Comparison of ENCODE assay signal across 9 cellular contexts in the genomic region with DNA sequence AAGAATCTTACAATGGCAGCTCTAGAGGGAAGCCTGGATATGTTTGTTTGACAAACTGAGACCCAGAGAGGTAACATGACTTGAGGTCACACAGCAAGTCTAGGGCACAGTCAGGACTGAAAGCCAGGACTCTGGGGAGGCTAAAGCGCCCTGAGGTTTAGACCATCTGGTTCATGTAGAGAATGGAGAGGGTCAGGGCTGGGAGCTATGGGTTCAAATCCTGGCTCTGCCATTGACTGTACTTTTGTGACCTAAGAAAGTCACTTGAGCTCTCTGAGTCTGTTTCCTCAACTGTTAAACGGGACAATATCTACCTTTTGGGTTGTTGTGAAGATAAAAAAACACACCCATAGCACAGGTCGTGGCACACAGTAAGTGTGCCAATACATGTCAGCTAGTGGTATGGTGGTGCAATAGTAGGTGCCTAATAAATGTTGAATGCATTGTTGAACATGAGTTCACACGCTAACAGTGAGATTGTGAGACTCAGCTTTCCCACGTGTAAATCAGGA. TPM values are rescaled to one million over a fixed set of nuclear protein-coding genes. Genes with fewer than 3 reads are reported as not detected.
DNase-seq lines count a peak whose midpoint lies in the region; ATAC-seq and TF ChIP-seq lines count a peak whose summit lies in the region.
"Had no signal": no experiment of that assay in that cellular context is flagged by ENCODE, and none has a peak within 500 bp of the region (broad histone marks: within the 10 kb centered on the region; RNA-seq: fewer than 3 reads in every experiment).

No MANE protein-coding gene starts in this region.

- no peaks in the 10 kb centered on the region for H3K36me3 Mint-ChIP-seq in activated CD4-positive, alpha-beta T cell treated with anti-CD3 and anti-CD28 coated beads, Interleukin-2, amount 10 ng/mL, durations not matched to agents 24 days and 14 days (ENCODE audit: low read depth)
- no peaks in the 10 kb centered on the region for H3K36me3 Mint-ChIP-seq in activated naive CD8-positive, alpha-beta T cell treated with anti-CD3 and anti-CD28 coated beads, Interleukin-2, amount 10 ng/mL, durations not matched to agents 7 days and 5 days

- in situ Hi-C loops in ACHN (cut with HindIII; ENCODE audit: low pct_ligation_motif_present, low pct_unique_long_range_greater_than_20kb, low sequenced_read_pairs) = no loop called here

- H3K36me3 ChIP-seq in kidney epithelial cell (ENCODE audit: control insufficient read depth, insufficient read depth, low read length) = no peaks in the 10 kb centered on the region
- no peaks in the 10 kb centered on the region for H3K36me3 ChIP-seq in testis (ENCODE audit: low read depth, missing control alignments)

- peak overlapping the region; percentile 88 for H3K4me3 Mint-ChIP-seq in activated CD4-positive, alpha-beta T cell treated with anti-CD3 and anti-CD28 coated beads, Interleukin-2, amount 10 ng/mL, durations not matched to agents 24 days and 14 days
- peak overlapping the region; percentile 88 for H3K4me3 Mint-ChIP-seq in activated naive CD8-positive, alpha-beta T cell treated with anti-CD3 and anti-CD28 coated beads, Interleukin-2, amount 10 ng/mL, durations not matched to agents 7 days and 5 days

- H3K4me1 Mint-ChIP-seq in activated CD4-positive, alpha-beta T cell treated with anti-CD3 and anti-CD28 coated beads, Interleukin-2, amount 10 ng/mL, durations not matched to agents 24 days and 14 days = peaks cover 25% of the 10 kb centered on the region
- H3K4me1 Mint-ChIP-seq in activated naive CD8-positive, alpha-beta T cell treated with anti-CD3 and anti-CD28 coated beads, Interleukin-2, amount 10 ng/mL, durations not matched to agents 7 days and 5 days = peaks cover 16% of the 10 kb centered on the region

- peak overlapping the region; percentile 75 for H3K27ac Mint-ChIP-seq in activated CD4-positive, alpha-beta T cell treated with anti-CD3 and anti-CD28 coated beads, Interleukin-2, amount 10 ng/mL, durations not matched to agents 24 days and 14 days
- peak overlapping the region; percentile 90 for H3K27ac Mint-ChIP-seq in activated naive CD8-positive, alpha-beta T cell treated with anti-CD3 and anti-CD28 coated beads, Interleukin-2, amount 10 ng/mL, durations not matched to agents 7 days and 5 days

- 24 to 25% methylated on average over 5 of the region's 5 CpGs for WGBS in testis, 2 donors

- H3K4me1 ChIP-seq in testis = peaks cover 10% of the 10 kb centered on the region

- no peak for ATAC-seq in activated naive CD8-positive, alpha-beta T cell treated with anti-CD3 and anti-CD28 coated beads, Interleukin-2, amount 10 ng/mL, durations not matched to agents 7 days and 5 days (ENCODE audit: low read depth)
- no peak for ATAC-seq in GM19463 (IDR thresholded peaks at IDR 0.05; ENCODE audit: unreplicated experiment)

- CTCF ChIA-PET in GM10248 (lab: Yijun Ruan, JAX) = interaction anchor here (0.9 to 1.5 kb wide), 5 partner anchors 10 to 390 kb away, joined by 3 to 10 read pairs (median 3); no protein-coding TSS in a partner anchor

- TF ChIP-seq POLR2A in testis (IDR thresholded peaks at IDR 0.05) = no peak

- intact Hi-C loops in activated CD4-positive, alpha-beta T cell treated with anti-CD3 and anti-CD28 coated beads, Interleukin-2, amount 10 ng/mL, durations not matched to agents 24 days and 14 days (cut with micrococcal nuclease) = no loop called here
- intact Hi-C loops in testis (cut with DNase I; ENCODE audit: low total_unique reads) = no loop called here

- H3K4me3 ChIP-seq in kidney epithelial cell (ENCODE audit: low read depth, low read length) (peak overlapping the region; percentile 91), testis (peak overlapping the region; percentile 77 to 97)

- H3K9me3 ChIP-seq in testis = no peaks in the 10 kb centered on the region

- no peaks in the 10 kb centered on the region for H3K27me3 ChIP-seq in kidney epithelial cell (ENCODE audit: control insufficient read depth, insufficient read depth, low read length)
- no peaks in the 10 kb centered on the region for H3K27me3 ChIP-seq in testis

- peaks cover 18% of the 10 kb centered on the region for H3K27me3 Mint-ChIP-seq in activated CD4-positive, alpha-beta T cell treated with anti-CD3 and anti-CD28 coated beads, Interleukin-2, amount 10 ng/mL, durations not matched to agents 24 days and 14 days
- peaks cover 15% of the 10 kb centered on the region for H3K27me3 Mint-ChIP-seq in activated naive CD8-positive, alpha-beta T cell treated with anti-CD3 and anti-CD28 coated beads, Interleukin-2, amount 10 ng/mL, durations not matched to agents 7 days and 5 days

- TF ChIP-seq CTCF in kidney epithelial cell (IDR thresholded peaks at IDR 0.05; ENCODE audit: insufficient read depth, low read length, poor library complexity, severe bottlenecking) = no peak
- no peak for TF ChIP-seq CTCF in testis (IDR thresholded peaks at IDR 0.05)
- TF ChIP-seq CTCF in GM10248 (IDR thresholded peaks at IDR 0.05; ENCODE audit: control extremely low read depth, extremely low read depth, low read depth, missing control alignments) = no peak

- POLR2A ChIA-PET in activated naive CD8-positive, alpha-beta T cell treated with anti-CD3 and anti-CD28 coated beads, Interleukin-2, amount 10 ng/mL, durations not matched to agents 7 days and 5 days (lab: Charles Lee) = interaction anchor here (0.5 to 1.3 kb wide), 7 partner anchors 26 to 391 kb away, joined by 3 to 4 read pairs (median 3); a partner anchor contains a TSS
- POLR2A ChIA-PET in GM10248 (lab: Yijun Ruan, JAX) = interaction anchor here (0.8 kb wide), 1 partner anchor 17 kb away, joined by 3 read pairs; no protein-coding TSS in a partner anchor

- no peak for DNase-seq in activated CD4-positive, alpha-beta T cell treated with anti-CD3 and anti-CD28 coated beads, Interleukin-2, amount 10 ng/mL, durations not matched to agents 24 days and 14 days
- no peak for DNase-seq in activated CD4-positive, alpha-beta T cell treated with anti-CD3 and anti-CD28 coated beads, Interleukin-2, amount 50 U/mL, for 48 hours
- DNase-seq in activated naive CD8-positive, alpha-beta T cell treated with anti-CD3 and anti-CD28 coated beads, Interleukin-2, amount 10 ng/mL, durations not matched to agents 7 days and 5 days = no peak
- no peak for DNase-seq in kidney epithelial cell (ENCODE audit: low read depth)
- no peak for DNase-seq in testis
- no peak for DNase-seq in GM10248 (ENCODE audit: extremely low spot score)
- DNase-seq in ACHN = no peak
- DNase-seq: COR-L47 had no signal

- H3K9me3 Mint-ChIP-seq in activated CD4-positive, alpha-beta T cell treated with anti-CD3 and anti-CD28 coated beads, Interleukin-2, amount 10 ng/mL, durations not matched to agents 24 days and 14 days = no peaks in the 10 kb centered on the region
- H3K9me3 Mint-ChIP-seq in activated naive CD8-positive, alpha-beta T cell treated with anti-CD3 and anti-CD28 coated beads, Interleukin-2, amount 10 ng/mL, durations not matched to agents 7 days and 5 days = no peaks in the 10 kb centered on the region

- H3K27ac ChIP-seq in testis = peak overlapping the region in 1 of 2 donors; percentile 100

RNA-seq across cellular contexts. Expression of a gene that starts 1.0 kb away (rescaled TPM):
- total RNA-seq in activated CD4-positive, alpha-beta T cell treated with anti-CD3 and anti-CD28 coated beads, Interleukin-2, amount 10 ng/mL, durations not matched to agents 24 days and 14 days = 2.3 and 2.7 TPM in 2 replicates
- 1 to 10 TPM; 2.1 TPM for total RNA-seq in activated naive CD8-positive, alpha-beta T cell treated with anti-CD3 and anti-CD28 coated beads, Interleukin-2, amount 10 ng/mL, durations not matched to agents 7 days and 5 days
- total RNA-seq in kidney epithelial cell (15.0 and 19.9 TPM in 2 replicates), testis (10 to 100 TPM; 35.3 to 59.9 TPM)
- 39.9 TPM for polyA plus RNA-seq in testis (ENCODE audit: insufficient read depth, low read depth, low replicate concordance)

RNA-seq across cellular contexts. Expression of a gene that starts 26.2 kb away (rescaled TPM):
- total RNA-seq in activated CD4-positive, alpha-beta T cell treated with anti-CD3 and anti-CD28 coated beads, Interleukin-2, amount 10 ng/mL, durations not matched to agents 24 days and 14 days = 26.4 and 27.1 TPM in 2 replicates
- total RNA-seq in activated naive CD8-positive, alpha-beta T cell treated with anti-CD3 and anti-CD28 coated beads, Interleukin-2, amount 10 ng/mL, durations not matched to agents 7 days and 5 days = 10 to 100 TPM; 17.0 to 19.1 TPM
- 20.7 and 26.1 TPM in 2 replicates for total RNA-seq in kidney epithelial cell
- total RNA-seq in testis = 10 to 100 TPM; 35.0 to 35.7 TPM
- polyA plus RNA-seq in testis (ENCODE audit: insufficient read depth, low read depth, low replicate concordance) = 48.9 TPM
